In the genomic region with DNA sequence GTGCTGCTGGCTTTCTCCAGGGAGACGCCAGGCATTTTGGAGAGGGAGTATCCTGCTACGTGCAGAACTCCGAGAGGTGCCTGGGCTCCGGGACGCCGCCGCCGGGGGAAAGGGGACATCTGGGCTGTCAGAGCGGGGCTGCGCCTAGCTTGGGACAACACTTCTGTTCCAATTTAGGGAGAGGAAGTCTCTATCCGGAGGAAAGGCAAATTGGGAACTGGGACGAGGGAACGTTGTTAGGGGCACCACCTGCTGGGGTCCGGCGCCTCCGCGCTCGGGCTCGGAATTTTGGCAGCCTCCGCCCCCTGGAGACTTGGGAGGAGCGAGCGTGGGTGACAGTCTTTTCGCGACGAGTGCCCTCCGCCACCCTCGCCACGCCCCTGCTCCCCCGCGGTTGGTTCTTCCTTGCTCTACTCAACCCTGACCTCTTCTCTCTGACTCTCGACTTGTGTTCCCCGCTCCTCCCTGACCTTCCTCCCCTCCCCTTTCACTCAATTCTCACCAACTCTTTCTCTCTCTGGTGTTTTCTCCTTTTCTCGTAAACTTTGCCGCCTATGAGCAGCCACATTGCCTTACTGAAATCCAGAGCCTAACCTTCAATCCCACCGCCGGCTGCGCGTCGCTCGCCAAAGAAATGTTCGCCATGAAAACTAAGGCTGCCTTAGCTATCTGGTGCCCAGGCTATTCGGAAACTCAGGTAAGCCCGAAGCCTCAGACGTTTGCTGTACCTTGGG, we compare ENCODE assay signal across 8 cellular contexts. TPM values are rescaled to one million over a fixed set of nuclear protein-coding genes. Genes with fewer than 3 reads are reported as not detected.
A peak's percentile ranks its signal among the peaks of the same experiment; 100 is the strongest.
DNase-seq lines count a peak whose midpoint lies in the region; ATAC-seq and TF ChIP-seq lines count a peak whose summit lies in the region.

No MANE protein-coding gene starts in this region.

- H3K27ac ChIP-seq in RWPE2 (ENCODE audit: poor library complexity, severe bottlenecking) (no peak overlapping the region), right atrium auricular region (peak overlapping the region in 1 of 2 donors; percentile 64), PC-3 (ENCODE audit: low read length) (no peak overlapping the region)

- no peak overlapping the region for H3K9ac ChIP-seq in PC-3 (ENCODE audit: low read length)

- H3K4me3 ChIP-seq in AG04449 (ENCODE audit: low read depth, low read length): peak overlapping the region; percentile 55
- peak overlapping the region; percentile 37 for H3K4me3 ChIP-seq in RWPE2 (ENCODE audit: severe bottlenecking)
- peak overlapping the region; percentile 56 to 57 for H3K4me3 ChIP-seq in right atrium auricular region
- H3K4me3 ChIP-seq in retinal pigment epithelial cell (ENCODE audit: low read length): peak overlapping the region; percentile 63
- no peak overlapping the region for H3K4me3 ChIP-seq in PC-3 (ENCODE audit: low read length)

- H3K9me3 ChIP-seq in RWPE2 (ENCODE audit: severe bottlenecking) (no peaks in the 10 kb centered on the region), right atrium auricular region (no peaks in the 10 kb centered on the region), PC-3 (ENCODE audit: low read length) (no peaks in the 10 kb centered on the region)

- no TSS peak for BruUV-seq in PC-3 (replicated peaks; lab: Mats Ljungman, UMichigan)

- H3K79me2 ChIP-seq in PC-3 (ENCODE audit: low read length): no peaks in the 10 kb centered on the region

- intact Hi-C loops in PC-3 (cut with micrococcal nuclease): no loop called here

- no peaks in the 10 kb centered on the region for H4K20me1 ChIP-seq in PC-3 (ENCODE audit: low read length)

- no peaks in the 10 kb centered on the region for H3K9me2 ChIP-seq in PC-3 (replicated peaks; ENCODE audit: low read length)

- CTCF ChIA-PET in AG04449 (lab: Yijun Ruan, JAX): interaction anchor here (1.7 kb wide), 1 partner anchor 316 kb away, joined by 4 read pairs; no protein-coding TSS in a partner anchor
- CTCF ChIA-PET in PC-3 (lab: Charles Lee): no interaction called here

- H3K4me1 ChIP-seq in RWPE2 (ENCODE audit: insufficient read depth, poor library complexity, severe bottlenecking): peaks cover 26% of the 10 kb centered on the region
- H3K4me1 ChIP-seq in right atrium auricular region: peaks cover 0 to 12% of the 10 kb centered on the region in 2 donors
- H3K4me1 ChIP-seq in PC-3 (ENCODE audit: insufficient read depth, low read length): peaks cover 15% of the 10 kb centered on the region

- H3F3A ChIP-seq in PC-3 (ENCODE audit: low read length, unreplicated experiment): no peaks in the 10 kb centered on the region

- no peak overlapping the region for H3K4me2 ChIP-seq in PC-3 (ENCODE audit: low read length)

- DNase-seq in AG04449 (ENCODE audit: low read depth, low spot score) (no peak), RWPE2 (ENCODE audit: low spot score) (peak; percentile 65), right atrium auricular region (ENCODE audit: low spot score) (peak; percentile 66), retinal pigment epithelial cell (ENCODE audit: low read depth) (no peak), PC-3 (no peak)
- peak; percentile 63 for DNase-seq in activated naive CD4-positive, alpha-beta T cell treated with anti-CD3 and anti-CD28 coated beads, Interleukin-2, amount 50 U/mL, for 16 hours

- POLR2A ChIA-PET in AG04449 (lab: Yijun Ruan, JAX): no interaction called here
- POLR2A ChIA-PET in PC-3 (lab: Charles Lee; ENCODE audit: unreplicated experiment): no interaction called here

- H3K36me3 ChIP-seq in RWPE2 (ENCODE audit: low read depth): peaks cover 6% of the 10 kb centered on the region
- no peaks in the 10 kb centered on the region for H3K36me3 ChIP-seq in right atrium auricular region
- H3K36me3 ChIP-seq in PC-3 (ENCODE audit: low read depth, low read length): no peaks in the 10 kb centered on the region

- H3K27me3 ChIP-seq in RWPE2 (ENCODE audit: insufficient read depth, poor library complexity, severe bottlenecking): no peaks in the 10 kb centered on the region
- H3K27me3 ChIP-seq in right atrium auricular region: peaks cover 0 to 5% of the 10 kb centered on the region in 2 donors
- no peaks in the 10 kb centered on the region for H3K27me3 ChIP-seq in PC-3 (ENCODE audit: low read length)

- no peak for TF ChIP-seq CTCF in AG04449 (IDR thresholded peaks at IDR 0.05; ENCODE audit: insufficient read depth, low read length, missing control alignments)
- TF ChIP-seq CTCF in RWPE2 (IDR thresholded peaks at IDR 0.05; ENCODE audit: poor library complexity, severe bottlenecking): peak; percentile 13
- TF ChIP-seq CTCF in right atrium auricular region (IDR thresholded peaks at IDR 0.05): no peak
- TF ChIP-seq CTCF in retinal pigment epithelial cell (conservative IDR thresholded peaks at IDR 0.05; ENCODE audit: low read depth, low read length): peak; percentile 5
- TF ChIP-seq CTCF in PC-3 (conservative IDR thresholded peaks at IDR 0.05; ENCODE audit: low read depth, low read length): no peak

- no peak overlapping the region for H2AFZ ChIP-seq in PC-3 (ENCODE audit: low read length)

- peak; percentile 72 for ATAC-seq in GM19351 (IDR thresholded peaks at IDR 0.05; ENCODE audit: unreplicated experiment)
- peak; percentile 72 for ATAC-seq in HG03457 (IDR thresholded peaks at IDR 0.05; ENCODE audit: unreplicated experiment)
- ATAC-seq in RWPE2 (ENCODE audit: low read depth): peak; percentile 40
- ATAC-seq in PC-3: no peak

RNA-seq across cellular contexts. Expression of a gene that starts 1.6 kb away (rescaled TPM):
- total RNA-seq in right atrium auricular region (1 to 10 TPM; 1.8 to 2.3 TPM), PC-3 (2014; rRNA removed) (not detected in 2 replicates)

RNA-seq across cellular contexts. Expression of a gene that starts 19.0 kb away (rescaled TPM):
- total RNA-seq in right atrium auricular region: 10 to 100 TPM; 10.5 to 12.6 TPM
- total RNA-seq in PC-3 (2014; rRNA removed): 38.2 and 44.7 TPM in 2 replicates

Comparison
In these comparisons a context has a peak if more than half of its experiments do, and no peak if none do; other contexts are left out.
1. DNase-seq: peak in RWPE2 (single experiment), activated naive CD4-positive, alpha-beta T cell treated with anti-CD3 and anti-CD28 coated beads, Interleukin-2, amount 50 U/mL, for 16 hours (single experiment) and right atrium auricular region (single experiment); none in AG04449 (single experiment), retinal pigment epithelial cell (single experiment) and PC-3 (single experiment).
2. CTCF ChIP-seq: peak in RWPE2 (single experiment) and retinal pigment epithelial cell (single experiment); none in AG04449 (single experiment), right atrium auricular region (0 of 2) and PC-3 (single experiment).